Comparison of ENCODE assay signal across 9 cellular contexts in the genomic region with DNA sequence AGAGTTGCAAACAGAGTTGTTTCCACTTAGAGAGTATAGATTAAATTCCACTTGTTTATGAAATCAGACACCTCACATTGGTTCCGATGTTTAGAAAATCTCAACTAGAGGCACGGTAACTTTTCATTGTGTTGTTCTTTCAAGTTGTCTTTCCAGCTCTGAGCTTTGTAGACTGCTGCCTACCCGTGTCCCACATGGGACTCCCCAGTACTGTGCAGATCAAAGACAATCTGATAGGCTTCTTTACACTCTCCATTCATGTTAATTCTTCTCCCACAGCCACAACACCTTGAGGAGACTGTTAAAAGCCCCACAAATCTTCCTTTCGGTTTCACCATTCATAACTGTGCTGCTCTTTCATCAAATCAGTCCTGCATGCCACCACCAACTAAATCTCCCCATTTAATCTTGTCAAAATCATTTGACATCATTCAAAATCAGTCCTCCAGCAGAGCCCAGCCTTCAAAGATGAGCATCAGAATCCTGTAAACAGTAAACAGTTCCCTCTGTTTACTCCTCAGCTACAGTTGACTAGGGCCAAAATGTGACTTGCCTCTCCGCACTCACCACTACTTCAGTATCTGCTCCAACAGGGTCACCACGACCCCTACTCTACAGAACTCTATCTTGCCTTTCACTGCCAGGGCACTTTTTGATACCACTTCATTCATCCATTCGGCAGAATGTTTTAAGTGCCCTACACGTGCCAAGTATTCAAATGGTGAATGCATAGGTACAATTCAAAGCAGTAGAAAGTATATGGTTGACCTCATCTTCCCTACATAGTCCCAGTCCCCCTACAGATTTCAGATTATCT. TPM values are rescaled to one million over a fixed set of nuclear protein-coding genes. Genes with fewer than 3 reads are reported as not detected.
DNase-seq lines count a peak whose midpoint lies in the region; ATAC-seq, FAIRE-seq and TF ChIP-seq lines count a peak whose summit lies in the region.
"Had no signal": no experiment of that assay in that cellular context is flagged by ENCODE, and none has a peak within 500 bp of the region (broad histone marks: within the 10 kb centered on the region; RNA-seq: fewer than 3 reads in every experiment).

No MANE protein-coding gene starts in this region.

- in situ Hi-C loops in K562 (cut with MboI), result no loop called here

- TF ChIP-seq RAD21 in K562 (CRISPR knock-in tag; conservative IDR thresholded peaks at IDR 0.05 in 1 of 2, IDR thresholded peaks at IDR 0.05 in 1 of 2), result no peak

- POLR2A ChIA-PET in activated CD4-positive, alpha-beta T cell treated with anti-CD3 and anti-CD28 coated beads for 36 hours (lab: Charles Lee), result no interaction called here
- POLR2A ChIA-PET in K562 (lab: Yijun Ruan, JAX), result interaction anchor here (1.0 to 1.6 kb wide), 2 partner anchors 8 to 10 kb away, joined by 3 to 4 read pairs; partner anchors contain the start of gene ANXA2

- ATAC-seq in activated CD4-positive, alpha-beta T cell treated with anti-CD3 and anti-CD28 coated beads for 36 hours, result peak; percentile 87
- ATAC-seq in HG03457 (IDR thresholded peaks at IDR 0.05; ENCODE audit: unreplicated experiment), result peak; percentile 51
- peak; percentile 21; the same call in 2 of the 3 replicates for ATAC-seq in K562
- no peak for ATAC-seq in left ventricle myocardium superior
- ATAC-seq in omental fat pad (ENCODE audit: low FRiP score), result no peak

- H3K36me3 Mint-ChIP-seq in activated CD4-positive, alpha-beta T cell treated with anti-CD3 and anti-CD28 coated beads for 36 hours (ENCODE audit: low read depth), result peaks cover 5% of the 10 kb centered on the region

- H3K27me3 ChIP-seq in K562 (ENCODE audit: control insufficient read depth in 2 of 2, insufficient read depth in 2 of 2, low read length in 2 of 2) (no peaks in the 10 kb centered on the region), sigmoid colon (no peaks in the 10 kb centered on the region)

- no peak overlapping the region for H3K9ac ChIP-seq in K562 (ENCODE audit: insufficient read depth in 1 of 2, low read depth in 2 of 2, low read length in 2 of 2)

- peaks cover 14% of the 10 kb centered on the region for H3K9me1 ChIP-seq in K562 (ENCODE audit: control insufficient read depth, insufficient read depth, low read length)

- no TSS peak for BruUV-seq in K562 (replicated peaks; lab: Mats Ljungman, UMichigan)

- CTCF ChIA-PET in activated CD4-positive, alpha-beta T cell treated with anti-CD3 and anti-CD28 coated beads for 36 hours (lab: Charles Lee), result no interaction called here
- CTCF ChIA-PET in K562 (lab: Yijun Ruan, JAX; ENCODE audit: low intra/inter-chr PET ratio), result interaction anchor here (0.6 kb wide), 1 partner anchor 15 kb away, joined by 3 read pairs; no protein-coding TSS in a partner anchor

- H3K4me3 Mint-ChIP-seq in activated CD4-positive, alpha-beta T cell treated with anti-CD3 and anti-CD28 coated beads for 36 hours, result peak overlapping the region; percentile 2

- intact Hi-C loops in activated CD4-positive, alpha-beta T cell treated with anti-CD3 and anti-CD28 coated beads for 36 hours (cut with DNase I, micrococcal nuclease), result loop anchor here in 1 of 2 experiments (2.0 to 10.0 kb wide), 3 partner anchors 27 to 415 kb away; no protein-coding TSS in a partner anchor
- intact Hi-C loops in K562 (cut with micrococcal nuclease), result no loop called here
- intact Hi-C loops in sigmoid colon (cut with DNase I), result loop anchor here (2.0 to 5.0 kb wide), 2 partner anchors 19 to 32 kb away; no protein-coding TSS in a partner anchor
- intact Hi-C loops in left ventricle myocardium superior (cut with micrococcal nuclease), result no loop called here

- no peak for TF ChIP-seq CTCF in K562 (IDR thresholded peaks at IDR 0.05 in 2 of 3, conservative IDR thresholded peaks at IDR 0.05 in 1 of 3; ENCODE audit: insufficient read depth in 2 of 3, low read depth in 1 of 3, low read length in 3 of 3)
- no peak for TF ChIP-seq CTCF in sigmoid colon (IDR thresholded peaks at IDR 0.05)
- no peak for TF ChIP-seq CTCF in omental fat pad (IDR thresholded peaks at IDR 0.05)

- peaks cover 11 to 28% of the 10 kb centered on the region in 2 experiments for H3K4me1 ChIP-seq in K562 (replicated peaks in 1 of 2; ENCODE audit: control insufficient read depth in 2 of 2, insufficient read depth in 2 of 2, low read length in 2 of 2)
- H3K4me1 ChIP-seq in sigmoid colon, result peaks cover 0 to 70% (median 61%) of the 10 kb centered on the region in 4 donors

- H3K9me3 Mint-ChIP-seq in activated CD4-positive, alpha-beta T cell treated with anti-CD3 and anti-CD28 coated beads for 36 hours (ENCODE audit: low read depth), result no peaks in the 10 kb centered on the region

- peaks cover 56% of the 10 kb centered on the region for H3K4me1 Mint-ChIP-seq in activated CD4-positive, alpha-beta T cell treated with anti-CD3 and anti-CD28 coated beads for 36 hours

- no peaks in the 10 kb centered on the region for H3K9me3 ChIP-seq in K562 (replicated peaks; ENCODE audit: control insufficient read depth, insufficient read depth, low read depth, low read length)
- H3K9me3 ChIP-seq in sigmoid colon, result no peaks in the 10 kb centered on the region

- TF ChIP-seq POLR2A in K562 (conservative IDR thresholded peaks at IDR 0.05) (no peak), sigmoid colon (IDR thresholded peaks at IDR 0.05) (no peak)

- no peaks in the 10 kb centered on the region for H3K27me3 Mint-ChIP-seq in activated CD4-positive, alpha-beta T cell treated with anti-CD3 and anti-CD28 coated beads for 36 hours

- H4K20me1 ChIP-seq in K562 (replicated peaks; ENCODE audit: control insufficient read depth, insufficient read depth, low read length), result peaks cover 52% of the 10 kb centered on the region

- H3K27ac ChIP-seq in K562 (ENCODE audit: extremely low read depth, low read depth, low read length) (no peak overlapping the region), sigmoid colon (peak overlapping the region; percentile 20 to 97 (median 64))
- H3K27ac ChIP-seq: C4-2B had no signal

- no peak overlapping the region for H3K4me3 ChIP-seq in K562
- H3K4me3 ChIP-seq in sigmoid colon, result no peak overlapping the region

- H3K4me2 ChIP-seq in K562 (ENCODE audit: insufficient read depth, low read length), result no peak overlapping the region

- WGBS in K562 (ENCODE audit: insufficient coverage, low coverage, missing lambda C conversion rate), result 66% methylated on average over 8 of the region's 8 CpGs
- WGBS in sigmoid colon, 2 donors, result 43 to 57% methylated on average over 8 of the region's 8 CpGs

- H3K36me3 ChIP-seq in K562 (ENCODE audit: control insufficient read depth, insufficient read depth, low read length), result peaks cover 59% of the 10 kb centered on the region; the same call in 2 of the 3 replicates
- peaks cover 0 to 8% (median 0%) of the 10 kb centered on the region in 4 donors for H3K36me3 ChIP-seq in sigmoid colon

- H2AFZ ChIP-seq in K562 (ENCODE audit: low read depth, low read length), result no peak overlapping the region

- DNase-seq in activated CD4-positive, alpha-beta T cell treated with anti-CD3 and anti-CD28 coated beads for 36 hours, result peak; percentile 59
- no peak for DNase-seq in activated CD4-positive, alpha-beta T cell treated with anti-CD3 and anti-CD28 coated beads for 1 hour
- DNase-seq in K562 (ENCODE audit: extremely low read depth in 1 of 4, low spot score in 3 of 4) (no peak), sigmoid colon (no peak), SHP77 (lab: John Stamatoyannopoulos, UW) (no peak), left ventricle myocardium superior (no peak), omental fat pad (ENCODE audit: low spot score) (no peak)

- no peak for FAIRE-seq in K562 (lab: Jason Lieb, UNC)

- TF ChIP-seq EP300 in K562 (IDR thresholded peaks at IDR 0.05; ENCODE audit: low read length) (no peak), sigmoid colon (IDR thresholded peaks at IDR 0.05) (no peak)

- peaks cover 83% of the 10 kb centered on the region for H3K79me2 ChIP-seq in K562 (ENCODE audit: control insufficient read depth, insufficient read depth, low read length)

- H3K27ac Mint-ChIP-seq in activated CD4-positive, alpha-beta T cell treated with anti-CD3 and anti-CD28 coated beads for 36 hours, result peak overlapping the region; percentile 10

TF ChIP-seq in K562, 482 proteins besides CTCF, POLR2A, EP300 and RAD21:
- TF ChIP-seq MAZ (CRISPR knock-in tag; conservative IDR thresholded peaks at IDR 0.05 in 1 of 2, IDR thresholded peaks at IDR 0.05 in 1 of 2) (no peak), ZNF133 (CRISPR knock-in tag; IDR thresholded peaks at IDR 0.05) (no peak)

RNA-seq across cellular contexts. Expression of gene ANXA2, which starts 8.3 kb away (rescaled TPM):
- 10 to 100 TPM; 65.9 to 80.2 TPM for total RNA-seq in activated CD4-positive, alpha-beta T cell treated with anti-CD3 and anti-CD28 coated beads for 36 hours
- total RNA-seq in K562 (2011; cell fraction: chromatin; rRNA removed; ENCODE audit: low replicate concordance), result 164 and 212 TPM in 2 replicates
- 137 and 142 TPM in 2 replicates for total RNA-seq in K562 (2011; cell fraction: nucleolus; rRNA removed)
- 205 and 289 TPM in 2 replicates for total RNA-seq in K562 (2011; cell fraction: nucleoplasm; rRNA removed)
- total RNA-seq in K562 (2014; rRNA removed), result 348 and 357 TPM in 2 replicates
- total RNA-seq in K562 (2014; rRNA removed; fragmentation: Illumina TruSeq; extraction: Trizol), result 452 and 478 TPM in 2 replicates
- total RNA-seq in K562 (2015; rRNA removed; fragmentation: Illumina TruSeq; extraction: Trizol), result 361 and 377 TPM in 2 replicates
- 298 and 301 TPM in 2 replicates for total RNA-seq in K562 (2021)
- 505 and 549 TPM in 2 replicates for polyA plus RNA-seq in K562 (2011; rRNA removed)
- 382 and 535 TPM in 2 replicates for polyA plus RNA-seq in K562 (2011; cell fraction: cytosol; rRNA removed)
- 156 and 264 TPM in 2 replicates for polyA plus RNA-seq in K562 (2011; cell fraction: nucleus; rRNA removed)
- polyA plus RNA-seq in K562 (2012), result 225 and 402 TPM in 2 replicates
- polyA plus RNA-seq in K562 (2014; fragmentation: Illumina TruSeq; extraction: Trizol), result 545 and 579 TPM in 2 replicates
- 1,000 to 10,000 TPM in 1 of 2 experiments, 100 to 1,000 TPM in 1; 826 to 1,102 TPM for polyA plus RNA-seq in K562 (2014; fragmentation: Nextera tagmentation; extraction: Ambion mirVana)
- 451 and 471 TPM in 2 replicates for polyA plus RNA-seq in K562 (2014; rRNA removed)
- polyA minus RNA-seq in K562 (2011; rRNA and poly(A)+ RNA removed), result 663 and 682 TPM in 2 replicates
- polyA minus RNA-seq in K562 (2011; cell fraction: cytosol; rRNA and poly(A)+ RNA removed), result 189 and 192 TPM in 2 replicates
- polyA minus RNA-seq in K562 (2011; cell fraction: nucleus; rRNA and poly(A)+ RNA removed), result 71.9 and 132 TPM in 2 replicates
- total RNA-seq in sigmoid colon, result 100 to 1,000 TPM; 157 to 366 (median 214) TPM
- polyA plus RNA-seq in sigmoid colon, result 1,000 to 10,000 TPM in 2 of 3 donors, 100 to 1,000 TPM in 1; 900 to 3,307 (median 1,912) TPM
- total RNA-seq in left ventricle myocardium superior, result 162 TPM
- 1,000 to 10,000 TPM in 3 of 4 donors, 100 to 1,000 TPM in 1; 907 to 1,545 (median 1,123) TPM for total RNA-seq in omental fat pad

Comparison
In these comparisons a context has a peak if more than half of its experiments do, and no peak if none do; other contexts are left out.
1. ATAC-seq: peak in activated CD4-positive, alpha-beta T cell treated with anti-CD3 and anti-CD28 coated beads for 36 hours (single experiment), HG03457 (single experiment) and K562 (single experiment); none in left ventricle myocardium superior (single experiment) and omental fat pad (single experiment).